ENCODE assay signal across 8 cellular contexts in the genomic region with DNA sequence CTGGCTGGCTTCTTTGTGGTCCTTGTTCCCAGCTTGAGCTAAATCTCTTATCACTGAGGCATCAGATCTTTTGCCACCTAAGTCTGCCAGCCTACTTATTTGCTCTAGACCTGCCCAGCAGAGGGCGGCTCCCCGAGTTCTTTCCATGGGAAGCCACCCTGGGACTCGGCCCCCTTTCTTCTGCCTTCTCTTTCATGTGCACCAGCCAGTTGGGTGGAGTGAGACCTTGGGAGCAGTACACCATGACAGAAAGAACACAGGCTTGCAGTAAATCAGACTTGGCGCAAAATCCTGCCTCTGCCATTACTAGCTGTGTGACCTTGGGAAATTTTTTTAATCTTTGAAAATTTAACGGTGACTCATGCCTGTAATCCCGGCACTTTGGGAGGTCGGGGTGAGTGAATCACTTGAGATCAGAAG. TPM values are rescaled to one million over a fixed set of nuclear protein-coding genes. Genes with fewer than 3 reads are reported as not detected.
A peak's percentile ranks its signal among the peaks of the same experiment; 100 is the strongest.
DNase-seq lines count a peak whose midpoint lies in the region; ATAC-seq and TF ChIP-seq lines count a peak whose summit lies in the region.

No MANE protein-coding gene starts in this region.

- WGBS in IMR-90 (ENCODE audit: extremely low coverage in 2 of 2, insufficient read length in 1 of 2), 2 experiments: no CpG with 5 or more reads among the region's 7 CpGs

- H4K20me1 ChIP-seq in DND-41 (ENCODE audit: insufficient read depth, low read length) (no peaks in the 10 kb centered on the region), IMR-90 (ENCODE audit: insufficient read depth, low read length) (no peaks in the 10 kb centered on the region)

- H3K36me3 ChIP-seq in DND-41 (ENCODE audit: insufficient read depth, low read length) (peaks cover 3% of the 10 kb centered on the region; the same call in 1 of the 2 replicates), IMR-90 (ENCODE audit: control insufficient read depth, insufficient read depth, low read length) (no peaks in the 10 kb centered on the region)

- H2BK20ac ChIP-seq in IMR-90 (ENCODE audit: low read depth, low read length): no peak overlapping the region

- H3K18ac ChIP-seq in IMR-90 (ENCODE audit: low read depth, low read length): no peak overlapping the region

- no peak overlapping the region for H2BK15ac ChIP-seq in IMR-90 (ENCODE audit: low read depth, low read length)

- no peak overlapping the region for H3K14ac ChIP-seq in IMR-90 (replicated peaks; ENCODE audit: low read depth, low read length)

- no peaks in the 10 kb centered on the region for H3K9me3 Mint-ChIP-seq in WTC11

- H2BK5ac ChIP-seq in IMR-90 (ENCODE audit: low read depth, low read length, poor library complexity, severe bottlenecking): no peak overlapping the region

- H3K9ac ChIP-seq in DND-41 (ENCODE audit: low read depth, low read length) (no peak overlapping the region), IMR-90 (ENCODE audit: low read depth, low read length) (no peak overlapping the region)

- H2BK120ac ChIP-seq in IMR-90 (ENCODE audit: low read depth, low read length): no peak overlapping the region

- H3K27ac Mint-ChIP-seq in WTC11: no peak overlapping the region; the same call in 1 of the 2 replicates

- no peak overlapping the region for H3K27ac ChIP-seq in DND-41 (ENCODE audit: low read length)
- no peak overlapping the region for H3K27ac ChIP-seq in IMR-90 (ENCODE audit: insufficient read depth, low read length)

- no TSS peak for BruUV-seq in IMR-90 (replicated peaks; lab: Mats Ljungman, UMichigan)

- TF ChIP-seq RAD21 in IMR-90 (IDR thresholded peaks at IDR 0.05; ENCODE audit: low read length): no peak

- in situ Hi-C loops in IMR-90 (cut with MboI; ENCODE audit: low sequenced_read_pairs): no loop called here

- H3K4me2 ChIP-seq in DND-41 (ENCODE audit: insufficient read depth, low read length) (no peak overlapping the region), IMR-90 (ENCODE audit: low read depth, low read length) (no peak overlapping the region)

- no peaks in the 10 kb centered on the region for H3K9me3 ChIP-seq in DND-41 (ENCODE audit: insufficient read depth, low read length, severe bottlenecking)
- no peaks in the 10 kb centered on the region for H3K9me3 ChIP-seq in IMR-90 (ENCODE audit: control insufficient read depth, insufficient read depth, low read length)

- dilution Hi-C loops in IMR-90 (cut with HindIII; ENCODE audit: low sequenced_read_pairs, unreplicated experiment): no loop called here

- H2AFZ ChIP-seq in DND-41 (ENCODE audit: low read depth, low read length) (no peak overlapping the region), IMR-90 (replicated peaks; ENCODE audit: low read length, poor library complexity) (no peak overlapping the region)

- no peaks in the 10 kb centered on the region for H3K79me2 ChIP-seq in DND-41 (ENCODE audit: insufficient read depth, low read length)

- no peaks in the 10 kb centered on the region for H3K36me3 Mint-ChIP-seq in WTC11

- no peak for TF ChIP-seq POLR2A in IMR-90 (IDR thresholded peaks at IDR 0.05; ENCODE audit: low read depth, low read length)

- CTCF ChIA-PET in IMR-90 (lab: Yijun Ruan, JAX): interaction anchor here (0.7 to 1.2 kb wide), 3 partner anchors 15 to 76 kb away, joined by 3 to 4 read pairs (median 4); no protein-coding TSS in a partner anchor
- CTCF ChIA-PET in WTC11 (lab: Charles Lee): interaction anchor here (0.6 to 2.2 kb wide), 11 partner anchors 11 to 529 kb away, joined by 3 to 15 read pairs (median 5); a partner anchor contains a TSS

- no peaks in the 10 kb centered on the region for H3K27me3 Mint-ChIP-seq in WTC11 (ENCODE audit: low read depth)

- no peak overlapping the region for H3K4ac ChIP-seq in IMR-90 (ENCODE audit: low read depth, low read length)

- no peak overlapping the region for H3K4me3 Mint-ChIP-seq in WTC11

- H3K4me1 Mint-ChIP-seq in WTC11: peaks cover 11% of the 10 kb centered on the region

- no peak overlapping the region for H4K5ac ChIP-seq in IMR-90 (ENCODE audit: low read depth, low read length)

- peak; percentile 40 for TF ChIP-seq CTCF in DND-41 (IDR thresholded peaks at IDR 0.05; ENCODE audit: borderline replicate concordance, extremely low read depth, low read length, poor library complexity, severe bottlenecking)
- peak; percentile 33; the same call in 1 of the 2 replicates for TF ChIP-seq CTCF in IMR-90 (conservative IDR thresholded peaks at IDR 0.05; ENCODE audit: low read depth, low read length)
- no peak for TF ChIP-seq CTCF in WTC11 (IDR thresholded peaks at IDR 0.05)

- no peak overlapping the region for H3K56ac ChIP-seq in IMR-90 (ENCODE audit: extremely low read depth, insufficient read depth, low read length)

- no peak overlapping the region for H3K23ac ChIP-seq in IMR-90 (ENCODE audit: low read depth, low read length)

- peak; percentile 71 for ATAC-seq in DND-41 (ENCODE audit: insufficient read depth, low read depth)
- peak; percentile 53 for ATAC-seq in IMR-90 (ENCODE audit: low read depth)
- peak; percentile 96 for ATAC-seq in WTC11
- ATAC-seq in GM18517 (IDR thresholded peaks at IDR 0.05; ENCODE audit: unreplicated experiment): no peak

- H3K79me1 ChIP-seq in IMR-90 (ENCODE audit: low read depth in 1 of 2, low read length in 2 of 2): peaks cover 24 to 49% of the 10 kb centered on the region in 2 experiments; a peak in 3 of 4 replicates

- H2AK9ac ChIP-seq in IMR-90 (replicated peaks; ENCODE audit: low read depth, low read length, poor library complexity): no peak overlapping the region

- intact Hi-C loops in IMR-90 (cut with micrococcal nuclease): no loop called here

- H3K27me3 ChIP-seq in DND-41 (ENCODE audit: insufficient read depth, low read length, poor library complexity): no peaks in the 10 kb centered on the region
- no peaks in the 10 kb centered on the region for H3K27me3 ChIP-seq in IMR-90 (ENCODE audit: control insufficient read depth, insufficient read depth, low read length)

- peaks cover 10% of the 10 kb centered on the region; the same call in 1 of the 2 replicates for H3K9me1 ChIP-seq in IMR-90 (ENCODE audit: insufficient read depth, low read length)

- no peak overlapping the region for H4K8ac ChIP-seq in IMR-90 (ENCODE audit: low read depth in 2 of 2, low read length in 2 of 2)

- no peak overlapping the region for H3K4me3 ChIP-seq in DND-41 (ENCODE audit: low read depth in 1 of 2, low read length in 2 of 2)
- no peak overlapping the region for H3K4me3 ChIP-seq in IMR-90 (ENCODE audit: insufficient read depth, low read depth, low read length)

- H3K4me1 ChIP-seq in DND-41 (ENCODE audit: insufficient read depth, low read length) (0 out of 2 replicates have a peak, but pooled peaks cover 3% of the 10 kb centered on the region), IMR-90 (ENCODE audit: control insufficient read depth, insufficient read depth, low read length) (0 out of 2 replicates have a peak, but pooled peaks cover 2% of the 10 kb centered on the region)

- peak; percentile 51 for DNase-seq in DND-41
- peak; percentile 48 for DNase-seq in IMR-90
- peak; percentile 63 for DNase-seq in WTC11 (ENCODE audit: low spot score)
- peak; percentile 36 for DNase-seq in kidney glomerular epithelial cell (lab: John Stamatoyannopoulos, UW)
- no peak for DNase-seq in NCI-H524 treated with DMSO at 0.1 percent for 48 hours (lab: John Stamatoyannopoulos, UW)
- no peak for DNase-seq in NCI-H128 (lab: John Stamatoyannopoulos, UW; ENCODE audit: unreplicated experiment)
- DNase-seq in activated CD8-positive, alpha-beta memory T cell treated with anti-CD3 and anti-CD28 coated beads for 24 hours: no peak

- no peak overlapping the region for H4K91ac ChIP-seq in IMR-90 (ENCODE audit: insufficient read depth, low read depth, low read length)

- POLR2A ChIA-PET in IMR-90 (lab: Charles Lee; ENCODE audit: unreplicated experiment): no interaction called here
- POLR2A ChIA-PET in WTC11 (lab: Charles Lee): interaction anchor here (1.3 kb wide), 1 partner anchor 180 kb away, joined by 5 read pairs; a partner anchor contains a TSS

- H2AK5ac ChIP-seq in IMR-90 (ENCODE audit: low read depth, low read length): no peak overlapping the region

TF ChIP-seq in IMR-90, 13 proteins besides CTCF, POLR2A, EP300 and RAD21 (continues in another document):
- TF ChIP-seq, protein P1, sequence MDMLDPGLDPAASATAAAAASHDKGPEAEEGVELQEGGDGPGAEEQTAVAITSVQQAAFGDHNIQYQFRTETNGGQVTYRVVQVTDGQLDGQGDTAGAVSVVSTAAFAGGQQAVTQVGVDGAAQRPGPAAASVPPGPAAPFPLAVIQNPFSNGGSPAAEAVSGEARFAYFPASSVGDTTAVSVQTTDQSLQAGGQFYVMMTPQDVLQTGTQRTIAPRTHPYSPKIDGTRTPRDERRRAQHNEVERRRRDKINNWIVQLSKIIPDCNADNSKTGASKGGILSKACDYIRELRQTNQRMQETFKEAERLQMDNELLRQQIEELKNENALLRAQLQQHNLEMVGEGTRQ (IDR thresholded peaks at IDR 0.05; ENCODE audit: low read depth, low read length): no peak
- 0 out of 2 replicates have a peak, but pooled peaks have one; percentile 18 for TF ChIP-seq SMC3 (IDR thresholded peaks at IDR 0.05; ENCODE audit: low read depth, low read length)

TF ChIP-seq in WTC11, 78 proteins besides CTCF, POLR2A, EP300 and RAD21 (continues in another document):
- TF ChIP-seq, protein P2, sequence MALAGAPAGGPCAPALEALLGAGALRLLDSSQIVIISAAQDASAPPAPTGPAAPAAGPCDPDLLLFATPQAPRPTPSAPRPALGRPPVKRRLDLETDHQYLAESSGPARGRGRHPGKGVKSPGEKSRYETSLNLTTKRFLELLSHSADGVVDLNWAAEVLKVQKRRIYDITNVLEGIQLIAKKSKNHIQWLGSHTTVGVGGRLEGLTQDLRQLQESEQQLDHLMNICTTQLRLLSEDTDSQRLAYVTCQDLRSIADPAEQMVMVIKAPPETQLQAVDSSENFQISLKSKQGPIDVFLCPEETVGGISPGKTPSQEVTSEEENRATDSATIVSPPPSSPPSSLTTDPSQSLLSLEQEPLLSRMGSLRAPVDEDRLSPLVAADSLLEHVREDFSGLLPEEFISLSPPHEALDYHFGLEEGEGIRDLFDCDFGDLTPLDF (CRISPR knock-in tag; IDR thresholded peaks at IDR 0.05): no peak

RNA-seq across cellular contexts. Expression of a gene that starts 7.4 kb away (rescaled TPM):
- total RNA-seq in IMR-90 (2012; rRNA removed) (12.2 and 15.6 TPM in 2 replicates), WTC11 (2021) (11.6 to 12.5 TPM (median 11.7 TPM) in 3 replicates)
- polyA plus RNA-seq in IMR-90 (2012; rRNA removed): 35.8 and 42.7 TPM in 2 replicates
- 17.0 and 41.6 TPM in 2 replicates for polyA plus RNA-seq in IMR-90 (2012; cell fraction: cytosol; rRNA removed)
- polyA plus RNA-seq in IMR-90 (2012; cell fraction: nucleus; rRNA removed; ENCODE audit: low replicate concordance): 6.5 and 18.3 TPM in 2 replicates

RNA-seq across cellular contexts. Expression of a gene that starts 24.1 kb away (rescaled TPM):
- 62.2 and 77.2 TPM in 2 replicates for total RNA-seq in IMR-90 (2012; rRNA removed)
- 202 and 316 TPM in 2 replicates for polyA plus RNA-seq in IMR-90 (2012; rRNA removed)
- 40.8 and 243 TPM in 2 replicates for polyA plus RNA-seq in IMR-90 (2012; cell fraction: cytosol; rRNA removed)
- polyA plus RNA-seq in IMR-90 (2012; cell fraction: nucleus; rRNA removed; ENCODE audit: low replicate concordance): 114 and 133 TPM in 2 replicates
- 30.4 to 35.8 TPM (median 33.0 TPM) in 3 replicates for total RNA-seq in WTC11 (2021)

RNA-seq across cellular contexts. Expression of a gene that starts 44.9 kb away (rescaled TPM):
- total RNA-seq in IMR-90 (2012; rRNA removed) (0.90 and 1.9 TPM in 2 replicates), WTC11 (2021) (10.2 to 14.5 TPM (median 11.2 TPM) in 3 replicates)
- 3.6 and 4.3 TPM in 2 replicates for polyA plus RNA-seq in IMR-90 (2012; rRNA removed)
- 2.5 and 3.0 TPM in 2 replicates for polyA plus RNA-seq in IMR-90 (2012; cell fraction: cytosol; rRNA removed)
- polyA plus RNA-seq in IMR-90 (2012; cell fraction: nucleus; rRNA removed; ENCODE audit: low replicate concordance): 15.2 TPM in 2 replicates

Comparison
In these comparisons a context has a peak if more than half of its experiments do, and no peak if none do; other contexts are left out.
1. DNase-seq: peak in DND-41 (single experiment), IMR-90 (single experiment), WTC11 (single experiment) and kidney glomerular epithelial cell (single experiment); none in NCI-H524 treated with DMSO at 0.1 percent for 48 hours (single experiment), NCI-H128 (single experiment) and activated CD8-positive, alpha-beta memory T cell treated with anti-CD3 and anti-CD28 coated beads for 24 hours (single experiment).